28 cellular contexts compared by ENCODE assay signal in genomic region chr22:20972933-20973577, GRCh38. TPM values are rescaled to one million over a fixed set of nuclear protein-coding genes. Genes with fewer than 3 reads are reported as not detected.
"Had no signal": no experiment of that assay in that cellular context is flagged by ENCODE, and none has a peak within 500 bp of the region (broad histone marks: within the 10 kb centered on the region; RNA-seq: fewer than 3 reads in every experiment).

No MANE protein-coding gene starts in this region.

- H3K4me3 Mint-ChIP-seq: activated naive CD8-positive, alpha-beta T cell; activated T-cell treated with anti-CD3 and anti-CD28 coated beads, Interleukin-2, amount 50 U/mL, for 72 hours; effector memory CD8-positive, alpha-beta T cell; natural killer cell treated with Interleukin-12 subunit alpha and Interleukin-12 subunit beta and Interleukin-15 and Interleukin-18, amount 100 ng/mL, for 72 hours; stimulated activated effector memory CD8-positive, alpha-beta T cell treated with anti-CD3 and anti-CD28 coated beads, Interleukin-12 subunit alpha, Interleukin-12 subunit beta, amount 100 ng/mL, for 72 hours had no signal

- FAIRE-seq: islet of Langerhans, pancreas had no signal

- H3K27me3 ChIP-seq: gastrocnemius medialis, pancreas, thyroid gland, upper lobe of left lung, vagina had no signal

- H3K4me1 ChIP-seq: gastrocnemius medialis, pancreas, psoas muscle, thyroid gland, upper lobe of left lung, vagina had no signal

- H3K27ac Mint-ChIP-seq: activated naive CD8-positive, alpha-beta T cell; activated T-cell treated with anti-CD3 and anti-CD28 coated beads, Interleukin-2, amount 50 U/mL, for 72 hours; effector memory CD8-positive, alpha-beta T cell; natural killer cell treated with Interleukin-12 subunit alpha and Interleukin-12 subunit beta and Interleukin-15 and Interleukin-18, amount 100 ng/mL, for 72 hours; stimulated activated effector memory CD8-positive, alpha-beta T cell treated with anti-CD3 and anti-CD28 coated beads, Interleukin-12 subunit alpha, Interleukin-12 subunit beta, amount 100 ng/mL, for 72 hours had no signal

- H3K36me3 Mint-ChIP-seq: activated naive CD8-positive, alpha-beta T cell; natural killer cell treated with Interleukin-12 subunit alpha and Interleukin-12 subunit beta and Interleukin-15 and Interleukin-18, amount 100 ng/mL, for 72 hours had no signal

- H3K9me3 Mint-ChIP-seq: activated T-cell treated with anti-CD3 and anti-CD28 coated beads, Interleukin-2, amount 50 U/mL, for 72 hours; effector memory CD8-positive, alpha-beta T cell; natural killer cell treated with Interleukin-12 subunit alpha and Interleukin-12 subunit beta and Interleukin-15 and Interleukin-18, amount 100 ng/mL, for 72 hours; stimulated activated effector memory CD8-positive, alpha-beta T cell treated with anti-CD3 and anti-CD28 coated beads, Interleukin-12 subunit alpha, Interleukin-12 subunit beta, amount 100 ng/mL, for 72 hours had no signal

- DNase-seq: activated CD4-positive, alpha-beta T cell treated with anti-CD3 and anti-CD28 coated beads for 4 hours; activated CD4-positive, alpha-beta T cell treated with anti-CD3 and anti-CD28 coated beads, Interleukin-2, amount 50 U/mL, for 4 hours; activated naive CD4-positive, alpha-beta T cell; activated T-cell treated with anti-CD3 and anti-CD28 coated beads for 4 hours; activated T-cell treated with anti-CD3 and anti-CD28 coated beads, Interleukin-2, amount 50 U/mL, for 72 hours; anterior cingulate cortex; effector memory CD8-positive, alpha-beta T cell; erythroblast; gastrocnemius medialis; glutamatergic neuron; mucosa of descending colon; pancreas; psoas muscle; stimulated activated CD4-positive, alpha-beta T cell treated with anti-CD3 and anti-CD28 coated beads, Interleukin-12 subunit alpha, Interleukin-12 subunit beta, amount 100 ng/mL, for 4 hours; stimulated activated CD4-positive, alpha-beta T cell treated with anti-CD3 and anti-CD28 coated beads, Interleukin-4, amount 100 ng/mL, for 24 hours; stomach; T-helper 1 cell; thyroid gland had no signal

- ATAC-seq: activated T-cell treated with anti-CD3 and anti-CD28 coated beads, Interleukin-2, amount 50 U/mL, for 72 hours; effector memory CD8-positive, alpha-beta T cell; mucosa of descending colon; natural killer cell treated with Interleukin-12 subunit alpha and Interleukin-12 subunit beta and Interleukin-15 and Interleukin-18, amount 100 ng/mL, for 72 hours; pancreas; stimulated activated effector memory CD8-positive, alpha-beta T cell treated with anti-CD3 and anti-CD28 coated beads, Interleukin-12 subunit alpha, Interleukin-12 subunit beta, amount 100 ng/mL, for 72 hours had no signal

- H3K4me3 ChIP-seq: coronary artery, gastrocnemius medialis, left lung, lung, mucosa of descending colon, pancreas, psoas muscle, skin epidermis, stomach, thyroid gland, upper lobe of left lung, vagina had no signal

- H3K4me1 Mint-ChIP-seq: stimulated activated effector memory CD8-positive, alpha-beta T cell treated with anti-CD3 and anti-CD28 coated beads, Interleukin-12 subunit alpha, Interleukin-12 subunit beta, amount 100 ng/mL, for 72 hours had no signal

- H3K36me3 ChIP-seq: gastrocnemius medialis, left lung, pancreas, stomach, thyroid gland, upper lobe of left lung, vagina had no signal

- H3K27me3 Mint-ChIP-seq: activated naive CD8-positive, alpha-beta T cell; natural killer cell treated with Interleukin-12 subunit alpha and Interleukin-12 subunit beta and Interleukin-15 and Interleukin-18, amount 100 ng/mL, for 72 hours had no signal

- H3K9me3 ChIP-seq: gastrocnemius medialis, left lung, mucosa of descending colon, pancreas, psoas muscle, stomach, thyroid gland, upper lobe of left lung, vagina had no signal

- H3K27ac ChIP-seq: coronary artery, gastrocnemius medialis, left lung, pancreas, psoas muscle, skin epidermis, stomach, thyroid gland, upper lobe of left lung, vagina had no signal

RNA-seq across cellular contexts. Expression of gene AIFM3, which starts 6.0 kb away (rescaled TPM):
- total RNA-seq: vagina had no signal

RNA-seq across cellular contexts. Expression of gene P2RX6, which starts 41.9 kb away (rescaled TPM):
- total RNA-seq: natural killer cell treated with Interleukin-12 subunit alpha and Interleukin-12 subunit beta and Interleukin-15 and Interleukin-18, amount 100 ng/mL, for 72 hours had no signal
